In the genomic region with DNA sequence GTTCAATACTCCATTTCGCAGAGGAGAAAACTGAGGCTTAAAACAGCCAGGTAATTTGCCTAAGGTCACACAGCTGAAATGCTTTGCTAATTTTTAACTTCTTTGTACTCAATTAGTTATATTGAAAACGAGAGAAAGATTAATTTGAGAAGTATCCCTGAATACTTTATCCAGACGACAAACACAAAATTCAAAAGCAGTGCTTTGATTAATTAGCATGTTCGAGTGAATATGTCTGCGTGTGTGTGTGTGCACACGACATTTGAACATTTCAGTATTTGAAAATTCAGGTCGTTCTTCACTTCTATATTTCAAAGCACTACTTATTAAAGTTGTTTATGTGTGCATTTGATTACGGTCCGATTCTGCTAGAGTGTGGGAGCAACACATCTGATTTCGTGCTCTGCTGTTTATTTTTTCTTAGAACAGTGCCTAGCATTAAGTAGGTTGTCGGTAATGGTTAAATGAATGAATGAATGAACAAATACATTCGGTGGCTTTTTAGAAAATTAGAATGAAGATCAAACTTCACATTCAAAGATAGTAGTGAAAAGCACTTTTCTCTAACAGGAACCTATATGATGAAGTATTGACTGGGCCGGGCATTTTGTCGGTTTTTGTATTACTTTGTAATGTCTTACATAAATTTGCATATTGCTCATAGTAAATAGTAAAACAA, we compare ENCODE assay signal across 8 cellular contexts. TPM values are rescaled to one million over a fixed set of nuclear protein-coding genes. Genes with fewer than 3 reads are reported as not detected.
DNase-seq lines count a peak whose midpoint lies in the region; ATAC-seq lines count a peak whose summit lies in the region.

No MANE protein-coding gene starts in this region.

- H3K9ac ChIP-seq in ES-I3 (ENCODE audit: low read depth, low read length), result peak overlapping the region; percentile 92
- H3K9ac ChIP-seq in neuronal stem cell (ENCODE audit: low read depth, low read length, poor library complexity), result no peak overlapping the region

- peak overlapping the region; percentile 83 for H2BK120ac ChIP-seq in neuronal stem cell (ENCODE audit: low read depth, low read length)

- no peak overlapping the region for H3K23ac ChIP-seq in neuronal stem cell (ENCODE audit: low read depth, low read length, poor library complexity)

- no CpG with 5 or more reads among the region's 14 CpGs for WGBS in neuronal stem cell (ENCODE audit: extremely low coverage in 2 of 2, insufficient read length in 2 of 2, insufficient replicate concordance in 1 of 2), 2 donors

- intact Hi-C loops in dendritic cell treated with granulocyte-macrophage colony-stimulating factor and Interleukin-4, amounts not matched to agents 40 ng/mL and 50 ng/mL, for 4 days (cut with micrococcal nuclease), result loop anchor here (10.0 kb wide), 1 partner anchor 55 kb away; no protein-coding TSS in a partner anchor

- ATAC-seq in HG03457 (IDR thresholded peaks at IDR 0.05; ENCODE audit: unreplicated experiment), result no peak

- H3K27ac Mint-ChIP-seq in dendritic cell treated with granulocyte-macrophage colony-stimulating factor and Interleukin-4, amounts not matched to agents 40 ng/mL and 50 ng/mL, for 4 days, result peak overlapping the region; percentile 98

- no peak overlapping the region for H2BK12ac ChIP-seq in neuronal stem cell (ENCODE audit: low read length)

- no peaks in the 10 kb centered on the region for H3K27me3 ChIP-seq in neuronal stem cell (ENCODE audit: control insufficient read depth in 3 of 3, insufficient read depth in 3 of 3, low read depth in 1 of 3, low read length in 3 of 3)

- no peak overlapping the region for H2BK5ac ChIP-seq in neuronal stem cell (ENCODE audit: low read length)

- no peaks in the 10 kb centered on the region for H3K4me1 ChIP-seq in ES-I3 (ENCODE audit: insufficient read depth, low read length)
- H3K4me1 ChIP-seq in neuronal stem cell (ENCODE audit: control insufficient read depth in 2 of 2, insufficient read depth in 1 of 2, low read depth in 1 of 2, low read length in 2 of 2), result peaks cover 4 to 12% of the 10 kb centered on the region in 2 donors

- H3K4ac ChIP-seq in neuronal stem cell (ENCODE audit: low read length), result no peak overlapping the region

- H3K9me3 Mint-ChIP-seq in dendritic cell treated with granulocyte-macrophage colony-stimulating factor and Interleukin-4, amounts not matched to agents 40 ng/mL and 50 ng/mL, for 4 days, result no peaks in the 10 kb centered on the region

- H3K79me1 ChIP-seq in neuronal stem cell (ENCODE audit: low read depth, low read length), result peaks cover 2% of the 10 kb centered on the region

- H3K27ac ChIP-seq in neuronal stem cell (replicated peaks; ENCODE audit: low read length), result no peak overlapping the region

- no peak overlapping the region for H3K18ac ChIP-seq in neuronal stem cell (ENCODE audit: low read length)

- H3K4me2 ChIP-seq in neuronal stem cell (ENCODE audit: insufficient read depth, low read length, poor library complexity, severe bottlenecking), result peak overlapping the region; percentile 93

- H3K36me3 ChIP-seq in ES-I3 (ENCODE audit: insufficient read depth, low read length) (peaks cover 21% of the 10 kb centered on the region), neuronal stem cell (replicated peaks in 1 of 2; ENCODE audit: control insufficient read depth in 2 of 2, insufficient read depth in 2 of 2, low read length in 2 of 2) (peaks cover under 1 to 31% of the 10 kb centered on the region in 2 donors)

- DNase-seq in MV-4-11 (lab: John Stamatoyannopoulos, UW) (peak; percentile 23), neuronal stem cell (ENCODE audit: low spot score) (no peak), midbrain (lab: John Stamatoyannopoulos, UW) (no peak), putamen (ENCODE audit: low spot score) (no peak), SKM-1 treated with dmso at 0.1 percent for 144 hours (lab: John Stamatoyannopoulos, UW; ENCODE audit: unreplicated experiment) (no peak)

- no peaks in the 10 kb centered on the region for H3K27me3 Mint-ChIP-seq in dendritic cell treated with granulocyte-macrophage colony-stimulating factor and Interleukin-4, amounts not matched to agents 40 ng/mL and 50 ng/mL, for 4 days

- H3K14ac ChIP-seq in neuronal stem cell (ENCODE audit: low read length), result no peak overlapping the region

- peak overlapping the region; percentile 91 for H3K4me3 Mint-ChIP-seq in dendritic cell treated with granulocyte-macrophage colony-stimulating factor and Interleukin-4, amounts not matched to agents 40 ng/mL and 50 ng/mL, for 4 days

- H2BK15ac ChIP-seq in neuronal stem cell (ENCODE audit: low read length), result no peak overlapping the region

- H4K8ac ChIP-seq in neuronal stem cell (ENCODE audit: low read depth, low read length), result no peak overlapping the region

- peak overlapping the region; percentile 82 to 90 for H3K4me3 ChIP-seq in neuronal stem cell (ENCODE audit: low read length in 2 of 2)

- H4K91ac ChIP-seq in neuronal stem cell (ENCODE audit: low read depth, low read length, poor library complexity), result no peak overlapping the region

- H2AK5ac ChIP-seq in neuronal stem cell (ENCODE audit: low read depth, low read length), result no peak overlapping the region

- H3K9me3 ChIP-seq in ES-I3 (ENCODE audit: control insufficient read depth, insufficient read depth, low read length) (no peaks in the 10 kb centered on the region), neuronal stem cell (replicated peaks in 1 of 2; ENCODE audit: control insufficient read depth in 2 of 2, insufficient read depth in 1 of 2, low read depth in 1 of 2, low read length in 2 of 2) (no peaks in the 10 kb centered on the region)

- H3K4me1 Mint-ChIP-seq in dendritic cell treated with granulocyte-macrophage colony-stimulating factor and Interleukin-4, amounts not matched to agents 40 ng/mL and 50 ng/mL, for 4 days (ENCODE audit: low read depth), result peaks cover 20% of the 10 kb centered on the region

- H2AFZ ChIP-seq in neuronal stem cell (ENCODE audit: low read length), result peak overlapping the region; percentile 95

- H3K36me3 Mint-ChIP-seq in dendritic cell treated with granulocyte-macrophage colony-stimulating factor and Interleukin-4, amounts not matched to agents 40 ng/mL and 50 ng/mL, for 4 days (ENCODE audit: low read depth), result peaks cover 38% of the 10 kb centered on the region

RNA-seq across cellular contexts. Expression of a gene that starts 36.9 kb away (rescaled TPM):
- 77.6 TPM for polyA plus RNA-seq in neuronal stem cell (2013, experiment 1 of 2)
- 75.4 TPM for polyA plus RNA-seq in neuronal stem cell (2013, experiment 2 of 2)
